Comparison of ENCODE assay signal across 9 cellular contexts in genomic region chr16:84044108-84044488, GRCh38. TPM values are rescaled to one million over a fixed set of nuclear protein-coding genes. Genes with fewer than 3 reads are reported as not detected.
A peak's percentile ranks its signal among the peaks of the same experiment; 100 is the strongest.
DNase-seq lines count a peak whose midpoint lies in the region; ATAC-seq, FAIRE-seq and TF ChIP-seq lines count a peak whose summit lies in the region.
"Had no signal": no experiment of that assay in that cellular context is flagged by ENCODE, and none has a peak within 500 bp of the region (broad histone marks: within the 10 kb centered on the region; RNA-seq: fewer than 3 reads in every experiment).

No MANE protein-coding gene starts in this region.

- no peak overlapping the region for H3K9ac ChIP-seq in H9 (ENCODE audit: extremely low read depth, insufficient read length, low read length)

- no peak overlapping the region; a peak in 2 of 5 replicates for H3K4me3 Mint-ChIP-seq in H9
- H3K4me3 Mint-ChIP-seq: nephron had no signal

- H3K4ac ChIP-seq in H9 (ENCODE audit: low read depth, low read length), result no peak overlapping the region

- TF ChIP-seq POLR2A in GM12892 (IDR thresholded peaks at IDR 0.05; ENCODE audit: low read depth, low read length), result no peak

- no peak overlapping the region for H2BK120ac ChIP-seq in H9 (ENCODE audit: low read depth, low read length, poor library complexity, severe bottlenecking)

- no peak overlapping the region for H2AK5ac ChIP-seq in H9 (ENCODE audit: insufficient read length, low read length)

- H2AFZ ChIP-seq in H9 (ENCODE audit: low read length), result no peak overlapping the region

- H3K79me1 ChIP-seq in H9 (ENCODE audit: insufficient read depth, low read depth, low read length, poor library complexity, severe bottlenecking), result no peaks in the 10 kb centered on the region

- H3K27ac Mint-ChIP-seq in H9, result peak overlapping the region in 1 of 3 experiments; percentile 8; a peak in 2 of 7 replicates
- H3K27ac Mint-ChIP-seq: nephron had no signal

- no CpG with 5 or more reads among the region's 5 CpGs for WGBS in H9 (ENCODE audit: extremely low coverage, insufficient read length, low lambda C conversion rate)

- no peak overlapping the region for H2BK5ac ChIP-seq in H9 (ENCODE audit: insufficient read length, low read length)

- H2BK20ac ChIP-seq in H9 (ENCODE audit: low read depth, low read length, poor library complexity, severe bottlenecking), result no peak overlapping the region

- H2BK12ac ChIP-seq in H9 (ENCODE audit: insufficient read length, low read depth, low read length), result no peak overlapping the region

- no peaks in the 10 kb centered on the region for H3K23me2 ChIP-seq in H9 (ENCODE audit: insufficient read length, low read depth, low read length, poor library complexity, severe bottlenecking)

- H3K4me1 ChIP-seq in H9 (ENCODE audit: insufficient read depth, low read length), result no peaks in the 10 kb centered on the region; the same call in 1 of the 2 replicates

- no peak overlapping the region for H3K56ac ChIP-seq in H9 (ENCODE audit: insufficient read length, low read depth, low read length)

- FAIRE-seq in GM12892 (lab: Jason Lieb, UNC), result no peak

- H3K27me3 Mint-ChIP-seq in H9 (ENCODE audit: low read depth), result peaks cover 16% of the 10 kb centered on the region

- no peaks in the 10 kb centered on the region for H3K27me3 ChIP-seq in H9 (ENCODE audit: insufficient read depth, low read length)

- H3K27ac ChIP-seq in H9 (ENCODE audit: insufficient read length, low read depth, low read length), result no peak overlapping the region

- no peak overlapping the region for H4K5ac ChIP-seq in H9 (ENCODE audit: insufficient read length, low read depth, low read length)

- H4K91ac ChIP-seq in H9 (ENCODE audit: insufficient read length, low read depth, low read length), result no peak overlapping the region

- no peak overlapping the region for H3K4me3 ChIP-seq in AG09309 (ENCODE audit: control insufficient read depth, low read depth, low read length)

- H3K4me2 ChIP-seq in H9 (ENCODE audit: insufficient read depth, insufficient read length, low read length), result no peak overlapping the region

- H3K18ac ChIP-seq in H9 (ENCODE audit: insufficient read length, low read depth, low read length), result no peak overlapping the region

- H4K8ac ChIP-seq in H9 (replicated peaks; ENCODE audit: insufficient read length, low read depth, low read length), result no peak overlapping the region

- H3K14ac ChIP-seq in H9 (ENCODE audit: insufficient read depth, low read length), result no peak overlapping the region

- ATAC-seq in HG03196 (IDR thresholded peaks at IDR 0.05; ENCODE audit: unreplicated experiment) (no peak), HG03095 (IDR thresholded peaks at IDR 0.05; ENCODE audit: unreplicated experiment) (no peak), GM21360 (IDR thresholded peaks at IDR 0.05; ENCODE audit: unreplicated experiment) (no peak)

- H3T11ph ChIP-seq in H9 (ENCODE audit: low read length), result no peak overlapping the region

- H3K79me2 ChIP-seq in H9 (ENCODE audit: insufficient read depth, low read length), result no peaks in the 10 kb centered on the region

- no peaks in the 10 kb centered on the region; a peak in 1 of 7 replicates for H3K36me3 Mint-ChIP-seq in H9 (ENCODE audit: insufficient read depth in 1 of 3, low read depth in 3 of 3)

- H4K20me1 ChIP-seq in H9 (ENCODE audit: control insufficient read depth, insufficient read depth, insufficient read length), result no peaks in the 10 kb centered on the region

- TF ChIP-seq CTCF in AG09309 (IDR thresholded peaks at IDR 0.05; ENCODE audit: control insufficient read depth, insufficient read depth, low read depth, low read length, missing control alignments), result peak; percentile 50
- peak; percentile 71 for TF ChIP-seq CTCF in H9 (conservative IDR thresholded peaks at IDR 0.05)

- H3K23ac ChIP-seq in H9 (ENCODE audit: insufficient read length, low read depth, low read length), result no peak overlapping the region

- no peaks in the 10 kb centered on the region for H3K9me3 ChIP-seq in H9 (ENCODE audit: control insufficient read depth, low read depth, low read length)

- peaks cover 27 to 45% of the 10 kb centered on the region in 2 experiments for H3K4me1 Mint-ChIP-seq in H9

- no peak overlapping the region for H2BK15ac ChIP-seq in H9 (ENCODE audit: low read depth, low read length)

- no peak for DNase-seq in AG09309 (ENCODE audit: low read depth)
- peak; percentile 68 for DNase-seq in H9
- peak; percentile 14 for DNase-seq in SKM-1 treated with dmso at 0.1 percent for 144 hours (lab: John Stamatoyannopoulos, UW; ENCODE audit: unreplicated experiment)
- peak; percentile 63 for DNase-seq in iPS-NIHi7 (ENCODE audit: extremely low spot score)
- no peak for DNase-seq in GM12892 (ENCODE audit: insufficient read length)

- no peaks in the 10 kb centered on the region for H3K9me3 Mint-ChIP-seq in H9
- H3K9me3 Mint-ChIP-seq: nephron had no signal

RNA-seq across cellular contexts. Expression of gene SLC38A8, which starts 1.5 kb away (rescaled TPM):
- 0.35 TPM in 1 of 2 replicates, not detected in the other for total RNA-seq in H9 (2021)
- polyA plus RNA-seq in GM12892 (2012; ENCODE audit: missing spikeins), result not detected

Comparison
In these comparisons a context has a peak if more than half of its experiments do, and no peak if none do; other contexts are left out.
1. DNase-seq: peak in H9 (single experiment), SKM-1 treated with dmso at 0.1 percent for 144 hours (single experiment) and iPS-NIHi7 (single experiment); none in AG09309 (single experiment) and GM12892 (single experiment).